8 cellular contexts compared by ENCODE assay signal in the genomic region with DNA sequence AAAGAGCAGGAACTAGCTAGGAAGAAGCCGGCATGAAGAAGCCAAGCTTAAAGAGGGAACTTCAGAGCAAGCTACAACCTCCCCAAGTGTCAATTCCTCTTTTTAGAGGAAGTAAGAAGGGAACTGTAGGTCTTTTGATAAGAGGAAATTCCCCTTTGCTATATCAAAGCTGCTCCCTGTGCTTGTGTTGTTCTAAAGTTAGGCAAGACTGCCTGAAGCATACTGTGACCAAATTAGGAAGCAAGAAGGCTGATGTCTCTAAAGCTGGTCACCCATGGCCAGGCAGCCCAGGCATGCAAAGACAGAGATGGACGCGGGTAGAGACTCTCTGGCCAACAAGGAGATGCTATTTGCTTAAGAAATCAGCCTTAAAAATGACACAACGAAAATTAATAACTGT.
A peak's percentile ranks its signal among the peaks of the same experiment; 100 is the strongest.
DNase-seq lines count a peak whose midpoint lies in the region; ATAC-seq, FAIRE-seq and TF ChIP-seq lines count a peak whose summit lies in the region.

No MANE protein-coding gene starts in this region.

- H3K27ac ChIP-seq in small intestine (ENCODE audit: low read depth in 1 of 2, low read length in 1 of 2): peak overlapping the region in 1 of 2 donors; percentile 87

- H3K9me3 Mint-ChIP-seq in central memory CD8-positive, alpha-beta T cell: no peaks in the 10 kb centered on the region
- no peaks in the 10 kb centered on the region for H3K9me3 Mint-ChIP-seq in memory B cell

- H3K27ac Mint-ChIP-seq in central memory CD8-positive, alpha-beta T cell (ENCODE audit: low read depth): peak overlapping the region; percentile 84
- H3K27ac Mint-ChIP-seq in memory B cell: peak overlapping the region; percentile 100

- DNase-seq in GM12865 (ENCODE audit: low read depth) (peak; percentile 92), NCI-H226 (peak; percentile 34), memory B cell (ENCODE audit: low spot score in 2 of 2) (peak in 1 of 2 donors; percentile 58), SHP77 (lab: John Stamatoyannopoulos, UW) (no peak), small intestine (no peak)
- no peak for DNase-seq in central memory CD8-positive, alpha-beta T cell (ENCODE audit: low spot score in 2 of 2)
- DNase-seq in activated CD8-positive, alpha-beta memory T cell treated with anti-CD3 and anti-CD28 coated beads for 24 hours: no peak

- H3K36me3 ChIP-seq in small intestine (ENCODE audit: control insufficient read depth in 2 of 2, insufficient read depth in 2 of 2, low read length in 2 of 2): no peaks in the 10 kb centered on the region

- TF ChIP-seq CTCF in GM12865 (IDR thresholded peaks at IDR 0.05; ENCODE audit: insufficient read depth, low read depth, low read length, missing control alignments): no peak

- no peak for FAIRE-seq in small intestine (lab: Jason Lieb, UNC)

- no peaks in the 10 kb centered on the region for H3K9me3 ChIP-seq in small intestine (ENCODE audit: control insufficient read depth, low read depth)

- ATAC-seq in GM21717 (IDR thresholded peaks at IDR 0.05; ENCODE audit: unreplicated experiment): peak; percentile 47
- no peak for ATAC-seq in central memory CD8-positive, alpha-beta T cell (replicated peaks; ENCODE audit: extremely low read depth, poor library complexity, severe bottlenecking)
- peak; percentile 89 for ATAC-seq in memory B cell (ENCODE audit: low read depth)

- WGBS in small intestine, 3 donors: 53 to 86% (median 73%) methylated on average over 4 of the region's 4 CpGs

- peaks cover 13% of the 10 kb centered on the region for H3K36me3 Mint-ChIP-seq in central memory CD8-positive, alpha-beta T cell (ENCODE audit: insufficient read depth)
- peaks cover 12% of the 10 kb centered on the region for H3K36me3 Mint-ChIP-seq in memory B cell

- no peaks in the 10 kb centered on the region for H3K27me3 ChIP-seq in small intestine (ENCODE audit: control insufficient read depth in 2 of 2, insufficient read depth in 2 of 2, low read length in 2 of 2)

- peak overlapping the region; percentile 64 for H3K4me3 ChIP-seq in GM12865 (ENCODE audit: low read depth, low read length)
- no peak overlapping the region for H3K4me3 ChIP-seq in small intestine (ENCODE audit: low read depth in 1 of 2, low read length in 2 of 2)

- peaks cover 0 to 7% of the 10 kb centered on the region in 2 donors for H3K4me1 ChIP-seq in small intestine (ENCODE audit: control insufficient read depth in 2 of 2, insufficient read depth in 1 of 2, low read depth in 1 of 2, low read length in 1 of 2)

- no peaks in the 10 kb centered on the region for H3K27me3 Mint-ChIP-seq in central memory CD8-positive, alpha-beta T cell
- H3K27me3 Mint-ChIP-seq in memory B cell: no peaks in the 10 kb centered on the region

- H3K4me3 Mint-ChIP-seq in central memory CD8-positive, alpha-beta T cell: peak overlapping the region; percentile 77
- peak overlapping the region; percentile 90 for H3K4me3 Mint-ChIP-seq in memory B cell

- peaks cover 76% of the 10 kb centered on the region for H3K4me1 Mint-ChIP-seq in central memory CD8-positive, alpha-beta T cell
- peaks cover 62% of the 10 kb centered on the region for H3K4me1 Mint-ChIP-seq in memory B cell

Comparison
In these comparisons a context has a peak if more than half of its experiments do, and no peak if none do; other contexts are left out.
1. DNase-seq: peak in GM12865 (single experiment) and NCI-H226 (single experiment); none in central memory CD8-positive, alpha-beta T cell (0 of 2), activated CD8-positive, alpha-beta memory T cell treated with anti-CD3 and anti-CD28 coated beads for 24 hours (single experiment), SHP77 (0 of 2) and small intestine (single experiment).